1 cellular context compared by ENCODE assay signal in the genomic region with DNA sequence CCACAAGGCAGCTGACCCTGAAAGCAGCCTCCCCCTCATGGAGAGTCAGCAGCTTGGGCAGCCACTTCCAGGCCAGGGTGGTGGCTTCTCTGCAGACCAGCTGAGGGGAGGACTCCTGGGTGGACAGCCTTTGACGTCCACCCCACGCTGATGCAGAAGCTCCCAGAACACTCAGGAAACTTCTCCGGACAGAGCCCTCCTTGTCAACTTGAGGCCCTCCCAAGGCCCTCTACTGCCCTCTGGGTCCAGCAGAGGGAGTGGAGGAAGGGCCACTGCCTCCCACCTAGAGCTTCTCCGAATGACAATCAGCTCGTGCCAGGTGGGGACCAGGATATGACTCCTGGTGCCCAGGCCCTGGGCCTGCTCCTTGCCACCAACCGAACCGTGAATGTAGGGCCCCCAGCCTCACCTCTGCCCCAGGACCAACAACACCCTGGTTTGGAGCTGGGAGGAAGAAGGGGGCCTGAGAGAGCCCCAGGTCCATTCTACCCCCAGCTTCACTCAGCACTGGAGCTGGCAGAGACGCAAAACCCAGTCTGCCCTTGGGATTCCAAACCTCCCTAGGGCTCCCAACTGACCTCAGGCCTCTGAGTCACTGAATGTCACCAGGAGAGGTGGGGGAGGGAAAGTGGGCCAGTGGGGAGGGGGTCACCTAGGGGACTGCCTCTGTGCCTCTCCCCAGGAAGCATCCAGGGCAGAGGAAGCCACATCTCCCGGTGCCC.
TF ChIP-seq lines count a peak whose summit lies in the region.

No MANE protein-coding gene starts in this region.

TF ChIP-seq in HepG2, 621 proteins besides CTCF, POLR2A, EP300 and RAD21 (continued from another document and continues in another):
- TF ChIP-seq, protein P1, sequence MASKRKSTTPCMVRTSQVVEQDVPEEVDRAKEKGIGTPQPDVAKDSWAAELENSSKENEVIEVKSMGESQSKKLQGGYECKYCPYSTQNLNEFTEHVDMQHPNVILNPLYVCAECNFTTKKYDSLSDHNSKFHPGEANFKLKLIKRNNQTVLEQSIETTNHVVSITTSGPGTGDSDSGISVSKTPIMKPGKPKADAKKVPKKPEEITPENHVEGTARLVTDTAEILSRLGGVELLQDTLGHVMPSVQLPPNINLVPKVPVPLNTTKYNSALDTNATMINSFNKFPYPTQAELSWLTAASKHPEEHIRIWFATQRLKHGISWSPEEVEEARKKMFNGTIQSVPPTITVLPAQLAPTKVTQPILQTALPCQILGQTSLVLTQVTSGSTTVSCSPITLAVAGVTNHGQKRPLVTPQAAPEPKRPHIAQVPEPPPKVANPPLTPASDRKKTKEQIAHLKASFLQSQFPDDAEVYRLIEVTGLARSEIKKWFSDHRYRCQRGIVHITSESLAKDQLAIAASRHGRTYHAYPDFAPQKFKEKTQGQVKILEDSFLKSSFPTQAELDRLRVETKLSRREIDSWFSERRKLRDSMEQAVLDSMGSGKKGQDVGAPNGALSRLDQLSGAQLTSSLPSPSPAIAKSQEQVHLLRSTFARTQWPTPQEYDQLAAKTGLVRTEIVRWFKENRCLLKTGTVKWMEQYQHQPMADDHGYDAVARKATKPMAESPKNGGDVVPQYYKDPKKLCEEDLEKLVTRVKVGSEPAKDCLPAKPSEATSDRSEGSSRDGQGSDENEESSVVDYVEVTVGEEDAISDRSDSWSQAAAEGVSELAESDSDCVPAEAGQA (IDR thresholded peaks at IDR 0.05; ENCODE audit: low read depth): 0 out of 2 replicates have a peak, but pooled peaks have one; percentile 42
- TF ChIP-seq, protein P1 (CRISPR knock-in tag; IDR thresholded peaks at IDR 0.05; ENCODE audit: borderline replicate concordance): no peak
- no peak for TF ChIP-seq REXO4 (CRISPR knock-in tag; IDR thresholded peaks at IDR 0.05; ENCODE audit: borderline replicate concordance)
- TF ChIP-seq SMAD1 (CRISPR knock-in tag; IDR thresholded peaks at IDR 0.05; ENCODE audit: borderline replicate concordance, low read depth): 0 out of 2 replicates have a peak, but pooled peaks have one; percentile 8
- TF ChIP-seq, protein P2, sequence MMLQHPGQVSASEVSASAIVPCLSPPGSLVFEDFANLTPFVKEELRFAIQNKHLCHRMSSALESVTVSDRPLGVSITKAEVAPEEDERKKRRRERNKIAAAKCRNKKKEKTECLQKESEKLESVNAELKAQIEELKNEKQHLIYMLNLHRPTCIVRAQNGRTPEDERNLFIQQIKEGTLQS (CRISPR knock-in tag; IDR thresholded peaks at IDR 0.05): 0 out of 2 replicates have a peak, but pooled peaks have one; percentile 6
- TF ChIP-seq, protein P3, sequence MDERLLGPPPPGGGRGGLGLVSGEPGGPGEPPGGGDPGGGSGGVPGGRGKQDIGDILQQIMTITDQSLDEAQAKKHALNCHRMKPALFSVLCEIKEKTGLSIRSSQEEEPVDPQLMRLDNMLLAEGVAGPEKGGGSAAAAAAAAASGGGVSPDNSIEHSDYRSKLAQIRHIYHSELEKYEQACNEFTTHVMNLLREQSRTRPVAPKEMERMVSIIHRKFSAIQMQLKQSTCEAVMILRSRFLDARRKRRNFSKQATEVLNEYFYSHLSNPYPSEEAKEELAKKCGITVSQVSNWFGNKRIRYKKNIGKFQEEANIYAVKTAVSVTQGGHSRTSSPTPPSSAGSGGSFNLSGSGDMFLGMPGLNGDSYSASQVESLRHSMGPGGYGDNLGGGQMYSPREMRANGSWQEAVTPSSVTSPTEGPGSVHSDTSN (CRISPR knock-in tag; IDR thresholded peaks at IDR 0.05): no peak
- no peak for TF ChIP-seq DR1 (CRISPR knock-in tag; IDR thresholded peaks at IDR 0.05)
- TF ChIP-seq, protein P4, sequence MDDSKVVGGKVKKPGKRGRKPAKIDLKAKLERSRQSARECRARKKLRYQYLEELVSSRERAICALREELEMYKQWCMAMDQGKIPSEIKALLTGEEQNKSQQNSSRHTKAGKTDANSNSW (CRISPR knock-in tag; IDR thresholded peaks at IDR 0.05; ENCODE audit: borderline replicate concordance): peak; percentile 79; the same call in 1 of the 2 replicates
- TF ChIP-seq ZFAT (CRISPR knock-in tag; conservative IDR thresholded peaks at IDR 0.05): no peak
- peak; percentile 47; the same call in 1 of the 2 replicates for TF ChIP-seq BORCS8-MEF2B (CRISPR knock-in tag; IDR thresholded peaks at IDR 0.05)
- no peak for TF ChIP-seq RCOR2 (CRISPR knock-in tag; IDR thresholded peaks at IDR 0.05)
- TF ChIP-seq ZNF790 (CRISPR knock-in tag; IDR thresholded peaks at IDR 0.05; ENCODE audit: borderline replicate concordance): no peak
- TF ChIP-seq ZNF788 (CRISPR knock-in tag; IDR thresholded peaks at IDR 0.05; ENCODE audit: borderline replicate concordance): peak; percentile 40; the same call in 1 of the 2 replicates
- TF ChIP-seq ONECUT2 (CRISPR knock-in tag; IDR thresholded peaks at IDR 0.05): no peak
- TF ChIP-seq HNF4G (IDR thresholded peaks at IDR 0.05; ENCODE audit: borderline replicate concordance, low read depth, low read length): no peak; the same call in 1 of the 2 replicates
- no peak for TF ChIP-seq HNF4G (CRISPR knock-in tag; IDR thresholded peaks at IDR 0.05; ENCODE audit: borderline replicate concordance, low read depth)
- TF ChIP-seq, protein P5, sequence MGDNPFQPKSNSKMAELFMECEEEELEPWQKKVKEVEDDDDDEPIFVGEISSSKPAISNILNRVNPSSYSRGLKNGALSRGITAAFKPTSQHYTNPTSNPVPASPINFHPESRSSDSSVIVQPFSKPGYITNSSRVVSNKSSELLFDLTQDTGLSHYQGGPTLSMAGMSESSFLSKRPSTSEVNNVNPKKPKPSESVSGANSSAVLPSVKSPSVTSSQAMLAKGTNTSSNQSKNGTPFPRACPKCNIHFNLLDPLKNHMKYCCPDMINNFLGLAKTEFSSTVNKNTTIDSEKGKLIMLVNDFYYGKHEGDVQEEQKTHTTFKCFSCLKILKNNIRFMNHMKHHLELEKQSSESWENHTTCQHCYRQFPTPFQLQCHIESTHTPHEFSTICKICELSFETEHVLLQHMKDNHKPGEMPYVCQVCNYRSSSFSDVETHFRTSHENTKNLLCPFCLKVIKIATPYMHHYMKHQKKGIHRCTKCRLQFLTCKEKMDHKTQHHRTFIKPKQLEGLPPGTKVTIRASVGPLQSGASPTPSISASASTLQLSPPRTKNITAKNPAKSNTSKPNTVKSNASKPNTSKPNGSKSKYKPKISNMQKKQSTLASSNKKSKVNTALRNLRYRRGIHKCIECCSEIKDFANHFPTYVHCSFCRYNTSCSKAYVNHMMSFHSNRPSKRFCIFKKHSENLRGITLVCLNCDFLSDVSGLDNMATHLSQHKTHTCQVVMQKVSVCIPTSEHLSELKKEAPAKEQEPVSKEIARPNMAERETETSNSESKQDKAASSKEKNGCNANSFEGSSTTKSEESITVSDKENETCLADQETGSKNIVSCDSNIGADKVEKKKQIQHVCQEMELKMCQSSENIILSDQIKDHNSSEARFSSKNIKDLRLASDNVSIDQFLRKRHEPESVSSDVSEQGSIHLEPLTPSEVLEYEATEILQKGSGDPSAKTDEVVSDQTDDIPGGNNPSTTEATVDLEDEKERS (CRISPR knock-in tag; IDR thresholded peaks at IDR 0.05): no peak
- TF ChIP-seq, protein P6, sequence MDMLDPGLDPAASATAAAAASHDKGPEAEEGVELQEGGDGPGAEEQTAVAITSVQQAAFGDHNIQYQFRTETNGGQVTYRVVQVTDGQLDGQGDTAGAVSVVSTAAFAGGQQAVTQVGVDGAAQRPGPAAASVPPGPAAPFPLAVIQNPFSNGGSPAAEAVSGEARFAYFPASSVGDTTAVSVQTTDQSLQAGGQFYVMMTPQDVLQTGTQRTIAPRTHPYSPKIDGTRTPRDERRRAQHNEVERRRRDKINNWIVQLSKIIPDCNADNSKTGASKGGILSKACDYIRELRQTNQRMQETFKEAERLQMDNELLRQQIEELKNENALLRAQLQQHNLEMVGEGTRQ (IDR thresholded peaks at IDR 0.05; ENCODE audit: low read depth, low read length): no peak
- TF ChIP-seq, protein P6 (CRISPR knock-in tag; IDR thresholded peaks at IDR 0.05; ENCODE audit: borderline replicate concordance): no peak
- TF ChIP-seq, protein P7, sequence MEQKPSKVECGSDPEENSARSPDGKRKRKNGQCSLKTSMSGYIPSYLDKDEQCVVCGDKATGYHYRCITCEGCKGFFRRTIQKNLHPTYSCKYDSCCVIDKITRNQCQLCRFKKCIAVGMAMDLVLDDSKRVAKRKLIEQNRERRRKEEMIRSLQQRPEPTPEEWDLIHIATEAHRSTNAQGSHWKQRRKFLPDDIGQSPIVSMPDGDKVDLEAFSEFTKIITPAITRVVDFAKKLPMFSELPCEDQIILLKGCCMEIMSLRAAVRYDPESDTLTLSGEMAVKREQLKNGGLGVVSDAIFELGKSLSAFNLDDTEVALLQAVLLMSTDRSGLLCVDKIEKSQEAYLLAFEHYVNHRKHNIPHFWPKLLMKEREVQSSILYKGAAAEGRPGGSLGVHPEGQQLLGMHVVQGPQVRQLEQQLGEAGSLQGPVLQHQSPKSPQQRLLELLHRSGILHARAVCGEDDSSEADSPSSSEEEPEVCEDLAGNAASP (CRISPR knock-in tag; IDR thresholded peaks at IDR 0.05; ENCODE audit: borderline replicate concordance): 0 out of 2 replicates have a peak, but pooled peaks have one; percentile 10
- TF ChIP-seq ZNF747 (CRISPR knock-in tag; IDR thresholded peaks at IDR 0.05; ENCODE audit: borderline replicate concordance): no peak; the same call in 1 of the 2 replicates
- TF ChIP-seq ZFP36L1 (CRISPR knock-in tag; IDR thresholded peaks at IDR 0.05): no peak
- no peak for TF ChIP-seq ZNF33B (CRISPR knock-in tag; IDR thresholded peaks at IDR 0.05)
- TF ChIP-seq ZNF564 (CRISPR knock-in tag; IDR thresholded peaks at IDR 0.05): no peak
- peak; percentile 5; the same call in 1 of the 2 replicates for TF ChIP-seq KMT2B (CRISPR knock-in tag; IDR thresholded peaks at IDR 0.05)
- no peak for TF ChIP-seq TMF1 (CRISPR knock-in tag; IDR thresholded peaks at IDR 0.05; ENCODE audit: low read depth)
- TF ChIP-seq ZNF543 (CRISPR knock-in tag; IDR thresholded peaks at IDR 0.05): 0 out of 2 replicates have a peak, but pooled peaks have one; percentile 60
- no peak for TF ChIP-seq ZNF792 (CRISPR knock-in tag; IDR thresholded peaks at IDR 0.05)
- TF ChIP-seq, protein P8, sequence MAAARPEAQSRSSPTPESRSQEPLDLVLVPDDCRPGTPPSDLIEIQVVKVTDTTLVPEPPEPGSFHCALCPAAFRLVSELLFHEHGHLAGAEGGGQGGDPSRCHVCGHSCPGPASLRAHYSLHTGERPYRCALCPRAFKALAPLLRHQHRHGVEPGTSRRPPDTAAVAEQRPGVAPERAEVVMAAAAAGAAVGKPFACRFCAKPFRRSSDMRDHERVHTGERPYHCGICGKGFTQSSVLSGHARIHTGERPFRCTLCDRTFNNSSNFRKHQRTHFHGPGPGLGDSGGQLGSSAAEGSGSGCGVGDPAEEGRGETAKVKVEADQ (CRISPR knock-in tag; IDR thresholded peaks at IDR 0.05; ENCODE audit: borderline replicate concordance): no peak; the same call in 1 of the 2 replicates
- TF ChIP-seq ZNF772 (CRISPR knock-in tag; IDR thresholded peaks at IDR 0.05): 0 out of 2 replicates have a peak, but pooled peaks have one; percentile 36
- no peak for TF ChIP-seq SIX4 (CRISPR knock-in tag; IDR thresholded peaks at IDR 0.05)
- TF ChIP-seq JUNB (CRISPR knock-in tag; IDR thresholded peaks at IDR 0.05; ENCODE audit: borderline replicate concordance): no peak
- TF ChIP-seq, protein P9, sequence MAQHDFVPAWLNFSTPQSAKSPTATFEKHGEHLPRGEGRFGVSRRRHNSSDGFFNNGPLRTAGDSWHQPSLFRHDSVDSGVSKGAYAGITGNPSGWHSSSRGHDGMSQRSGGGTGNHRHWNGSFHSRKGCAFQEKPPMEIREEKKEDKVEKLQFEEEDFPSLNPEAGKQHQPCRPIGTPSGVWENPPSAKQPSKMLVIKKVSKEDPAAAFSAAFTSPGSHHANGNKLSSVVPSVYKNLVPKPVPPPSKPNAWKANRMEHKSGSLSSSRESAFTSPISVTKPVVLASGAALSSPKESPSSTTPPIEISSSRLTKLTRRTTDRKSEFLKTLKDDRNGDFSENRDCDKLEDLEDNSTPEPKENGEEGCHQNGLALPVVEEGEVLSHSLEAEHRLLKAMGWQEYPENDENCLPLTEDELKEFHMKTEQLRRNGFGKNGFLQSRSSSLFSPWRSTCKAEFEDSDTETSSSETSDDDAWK (CRISPR knock-in tag; IDR thresholded peaks at IDR 0.05): no peak
- no peak for TF ChIP-seq ZNF619 (CRISPR knock-in tag; IDR thresholded peaks at IDR 0.05)
- TF ChIP-seq ZNF703 (CRISPR knock-in tag; IDR thresholded peaks at IDR 0.05; ENCODE audit: borderline replicate concordance): no peak; the same call in 1 of the 2 replicates
- TF ChIP-seq, protein P10, sequence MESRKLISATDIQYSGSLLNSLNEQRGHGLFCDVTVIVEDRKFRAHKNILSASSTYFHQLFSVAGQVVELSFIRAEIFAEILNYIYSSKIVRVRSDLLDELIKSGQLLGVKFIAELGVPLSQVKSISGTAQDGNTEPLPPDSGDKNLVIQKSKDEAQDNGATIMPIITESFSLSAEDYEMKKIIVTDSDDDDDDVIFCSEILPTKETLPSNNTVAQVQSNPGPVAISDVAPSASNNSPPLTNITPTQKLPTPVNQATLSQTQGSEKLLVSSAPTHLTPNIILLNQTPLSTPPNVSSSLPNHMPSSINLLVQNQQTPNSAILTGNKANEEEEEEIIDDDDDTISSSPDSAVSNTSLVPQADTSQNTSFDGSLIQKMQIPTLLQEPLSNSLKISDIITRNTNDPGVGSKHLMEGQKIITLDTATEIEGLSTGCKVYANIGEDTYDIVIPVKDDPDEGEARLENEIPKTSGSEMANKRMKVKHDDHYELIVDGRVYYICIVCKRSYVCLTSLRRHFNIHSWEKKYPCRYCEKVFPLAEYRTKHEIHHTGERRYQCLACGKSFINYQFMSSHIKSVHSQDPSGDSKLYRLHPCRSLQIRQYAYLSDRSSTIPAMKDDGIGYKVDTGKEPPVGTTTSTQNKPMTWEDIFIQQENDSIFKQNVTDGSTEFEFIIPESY (CRISPR knock-in tag; IDR thresholded peaks at IDR 0.05): no peak
